In the genomic region with DNA sequence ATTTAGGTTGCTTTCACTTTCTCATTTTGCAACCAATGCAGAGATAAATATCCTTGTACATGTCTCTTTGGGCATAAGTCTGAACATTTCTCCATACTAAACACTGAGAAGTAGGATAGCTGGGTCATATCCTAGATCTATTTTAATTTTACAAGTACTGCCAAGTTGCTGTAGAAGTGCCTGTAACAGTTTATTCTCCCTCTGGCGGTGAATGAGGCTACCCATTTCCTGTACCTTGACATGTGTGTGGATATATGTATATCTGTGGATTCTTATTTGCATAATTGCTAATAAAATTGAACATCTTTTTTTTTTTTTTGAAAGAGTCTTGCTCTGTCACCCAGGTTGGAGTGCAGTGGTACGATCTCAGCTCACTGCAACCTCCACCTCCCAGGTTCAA, we compare ENCODE assay signal across 19 cellular contexts. TPM values are rescaled to one million over a fixed set of nuclear protein-coding genes. Genes with fewer than 3 reads are reported as not detected.
DNase-seq lines count a peak whose midpoint lies in the region; ATAC-seq and TF ChIP-seq lines count a peak whose summit lies in the region.
"Had no signal": no experiment of that assay in that cellular context is flagged by ENCODE, and none has a peak within 500 bp of the region (broad histone marks: within the 10 kb centered on the region; RNA-seq: fewer than 3 reads in every experiment).

No MANE protein-coding gene starts in this region.

- H3K27ac Mint-ChIP-seq in Calu3 (ENCODE audit: unreplicated experiment): no peak overlapping the region
- H3K27ac Mint-ChIP-seq: stimulated activated naive CD8-positive, alpha-beta T cell treated with anti-CD3 and anti-CD28 coated beads, Interleukin-15, Interleukin-2, amounts not matched to agents 100 ng/mL and 50 ng/mL, for 24 hours; T-helper 1 cell treated with Interleukin-12 subunit alpha and Interleukin-12 subunit beta and Interleukin-4 antibody, amounts not matched to agents 30 μg/mL and 1 μg/mL, for 36 hours; WTC11 had no signal

- no peak for TF ChIP-seq POLR2A in esophagus muscularis mucosa (IDR thresholded peaks at IDR 0.05; ENCODE audit: low read depth)

- H3K36me3 Mint-ChIP-seq in Calu3 (ENCODE audit: insufficient read depth, unreplicated experiment): peaks cover 11% of the 10 kb centered on the region

- H3K27me3 ChIP-seq in cardiac muscle cell (no peaks in the 10 kb centered on the region), right cardiac atrium (ENCODE audit: control insufficient read depth, insufficient read depth) (no peaks in the 10 kb centered on the region), Loucy (ENCODE audit: insufficient read depth, low read length, poor library complexity, severe bottlenecking) (no peaks in the 10 kb centered on the region), esophagus muscularis mucosa (no peaks in the 10 kb centered on the region), thoracic aorta (replicated peaks; ENCODE audit: insufficient read depth) (no peaks in the 10 kb centered on the region)
- H3K27me3 ChIP-seq: uterus had no signal

- no peaks in the 10 kb centered on the region for H3K36me3 ChIP-seq in cardiac muscle cell
- no peaks in the 10 kb centered on the region for H3K36me3 ChIP-seq in Loucy (ENCODE audit: insufficient read depth, low read length)
- no peaks in the 10 kb centered on the region for H3K36me3 ChIP-seq in esophagus muscularis mucosa
- no peaks in the 10 kb centered on the region for H3K36me3 ChIP-seq in thoracic aorta
- H3K36me3 ChIP-seq: uterus had no signal

- no peaks in the 10 kb centered on the region for H3F3A ChIP-seq in Loucy (ENCODE audit: low read depth)

- intact Hi-C loops in right cardiac atrium (cut with DNase I): loop anchor here in 1 of 4 donors (10.0 kb wide), 1 partner anchor 48 kb away; no protein-coding TSS in a partner anchor
- intact Hi-C loops in esophagus muscularis mucosa (cut with DNase I): loop anchor here (5.0 kb wide), 1 partner anchor 50 kb away; no protein-coding TSS in a partner anchor
- intact Hi-C loops in Calu3 (cut with micrococcal nuclease; ENCODE audit: unreplicated experiment): no loop called here

- H3K9me3 ChIP-seq in cardiac muscle cell (ENCODE audit: low read depth) (no peaks in the 10 kb centered on the region), right cardiac atrium (ENCODE audit: control insufficient read depth, low read length) (no peaks in the 10 kb centered on the region), Loucy (ENCODE audit: insufficient read depth, low read depth, low read length) (no peaks in the 10 kb centered on the region), esophagus muscularis mucosa (peaks cover 0 to under 1% (median 0%) of the 10 kb centered on the region in 4 donors), thoracic aorta (no peaks in the 10 kb centered on the region)
- H3K9me3 ChIP-seq: uterus had no signal

- no peaks in the 10 kb centered on the region for H3K9me3 Mint-ChIP-seq in Calu3 (ENCODE audit: low read depth, unreplicated experiment)

- TF ChIP-seq CTCF in cardiac muscle cell (IDR thresholded peaks at IDR 0.05; ENCODE audit: low read depth, low read length): peak; percentile 23
- peak; percentile 24; the same call in 1 of the 2 replicates for TF ChIP-seq CTCF in Loucy (conservative IDR thresholded peaks at IDR 0.05; ENCODE audit: low read length)
- peak; percentile 26 to 42 (median 37) for TF ChIP-seq CTCF in esophagus muscularis mucosa (IDR thresholded peaks at IDR 0.05)
- peak; percentile 26 for TF ChIP-seq CTCF in thoracic aorta (IDR thresholded peaks at IDR 0.05)
- TF ChIP-seq CTCF in Calu3 (IDR thresholded peaks at IDR 0.05; ENCODE audit: unreplicated experiment): no peak

- H3K9me2 ChIP-seq in Loucy (replicated peaks; ENCODE audit: low read depth, low read length): no peaks in the 10 kb centered on the region

- TF ChIP-seq EP300 in esophagus muscularis mucosa (IDR thresholded peaks at IDR 0.05): no peak

- 66% methylated on average over 2 of the region's 2 CpGs for WGBS in right cardiac atrium
- WGBS in esophagus muscularis mucosa: 67% methylated on average over 2 of the region's 2 CpGs

- ATAC-seq in right cardiac atrium (no peak), thoracic aorta (ENCODE audit: insufficient number of reproducible peaks, low FRiP score, low read depth) (no peak), HG03139 (IDR thresholded peaks at IDR 0.05; ENCODE audit: unreplicated experiment) (no peak)
- ATAC-seq: WTC11 had no signal

- H3K4me3 Mint-ChIP-seq in Calu3 (ENCODE audit: low read depth, unreplicated experiment): no peak overlapping the region
- H3K4me3 Mint-ChIP-seq: stimulated activated naive CD8-positive, alpha-beta T cell treated with anti-CD3 and anti-CD28 coated beads, Interleukin-15, Interleukin-2, amounts not matched to agents 100 ng/mL and 50 ng/mL, for 24 hours; T-helper 1 cell treated with Interleukin-12 subunit alpha and Interleukin-12 subunit beta and Interleukin-4 antibody, amounts not matched to agents 30 μg/mL and 1 μg/mL, for 36 hours; WTC11 had no signal

- H3K27ac ChIP-seq in cardiac muscle cell (no peak overlapping the region), right cardiac atrium (ENCODE audit: low read length) (no peak overlapping the region), esophagus muscularis mucosa (replicated peaks in 1 of 4) (peak overlapping the region in 1 of 4 donors; percentile 30), thoracic aorta (no peak overlapping the region)
- H3K27ac ChIP-seq: RWPE1, uterus had no signal

- BruUV-seq in Calu3 (replicated peaks; lab: Mats Ljungman, UMichigan): no TSS peak

- CTCF ChIA-PET in Calu3 (lab: Charles Lee): no interaction called here

- H4K20me1 ChIP-seq in Loucy (ENCODE audit: insufficient read depth, low read length, poor library complexity, severe bottlenecking): no peaks in the 10 kb centered on the region

- H3K4me1 ChIP-seq in cardiac muscle cell (ENCODE audit: low read depth) (peaks cover 22% of the 10 kb centered on the region), right cardiac atrium (ENCODE audit: control insufficient read depth, insufficient read depth, low read length) (peaks cover 5% of the 10 kb centered on the region), Loucy (ENCODE audit: insufficient read depth, low read length, poor library complexity, severe bottlenecking) (no peaks in the 10 kb centered on the region), esophagus muscularis mucosa (peaks cover 32 to 48% (median 40%) of the 10 kb centered on the region in 4 donors), thoracic aorta (ENCODE audit: control insufficient read depth in 1 of 2, low read depth in 2 of 2) (peaks cover 17 to 44% of the 10 kb centered on the region in 2 donors)

- no peak overlapping the region for H3K4me3 ChIP-seq in cardiac muscle cell
- no peak overlapping the region for H3K4me3 ChIP-seq in right cardiac atrium (ENCODE audit: low read length)
- no peak overlapping the region for H3K4me3 ChIP-seq in Loucy (ENCODE audit: low read length, poor library complexity, severe bottlenecking)
- no peak overlapping the region for H3K4me3 ChIP-seq in esophagus muscularis mucosa
- H3K4me3 ChIP-seq in thoracic aorta: no peak overlapping the region
- H3K4me3 ChIP-seq: uterus had no signal

- H3K4me1 Mint-ChIP-seq in Calu3 (ENCODE audit: low read depth, unreplicated experiment): peaks cover 17% of the 10 kb centered on the region

- no peaks in the 10 kb centered on the region for H3K79me2 ChIP-seq in Loucy (ENCODE audit: insufficient read depth, low read length)

- DNase-seq in cardiac muscle cell (ENCODE audit: low read depth in 1 of 2, low spot score in 1 of 2): peak in 1 of 2 donors; percentile 56
- no peak for DNase-seq in right cardiac atrium
- DNase-seq in esophagus muscularis mucosa (ENCODE audit: extremely low spot score): no peak
- DNase-seq in thoracic aorta (ENCODE audit: low spot score): no peak
- DNase-seq in Calu3: no peak
- DNase-seq in NCI-H345 (lab: John Stamatoyannopoulos, UW): no peak
- DNase-seq: Caco-2, caudate nucleus, NCI-H1048, NCI-H2171, NCI-H774, nucleus accumbens, uterus had no signal

- H2AFZ ChIP-seq in Loucy (ENCODE audit: low read length): peak overlapping the region; percentile 63; the same call in 1 of the 2 replicates

- H3K27me3 Mint-ChIP-seq in Calu3 (ENCODE audit: unreplicated experiment): no peaks in the 10 kb centered on the region

- no peak overlapping the region for H3K9ac ChIP-seq in Loucy (ENCODE audit: low read depth, low read length, poor library complexity, severe bottlenecking)

- peak overlapping the region; percentile 29 for H3K4me2 ChIP-seq in Loucy (ENCODE audit: low read depth, low read length, poor library complexity, severe bottlenecking)

RNA-seq across cellular contexts. Expression of a gene that starts 48.0 kb away (rescaled TPM):
- total RNA-seq in cardiac muscle cell (176 and 231 TPM in 2 replicates), right cardiac atrium (100 to 1,000 TPM; 200 to 225 (median 213) TPM), esophagus muscularis mucosa (100 to 1,000 TPM; 285 to 486 (median 315) TPM), thoracic aorta (100 to 1,000 TPM; 217 to 297 TPM), Calu3 (2022) (45.4 and 46.2 TPM in 2 replicates)
- polyA plus RNA-seq in cardiac muscle cell (285 and 315 TPM in 2 replicates), right cardiac atrium (82.7 TPM)
